14 cellular contexts compared by ENCODE assay signal in genomic region chr15:89500397-89501270, GRCh38. TPM values are rescaled to one million over a fixed set of nuclear protein-coding genes. Genes with fewer than 3 reads are reported as not detected.
DNase-seq lines count a peak whose midpoint lies in the region; ATAC-seq, FAIRE-seq and TF ChIP-seq lines count a peak whose summit lies in the region.
"Had no signal": no experiment of that assay in that cellular context is flagged by ENCODE, and none has a peak within 500 bp of the region (broad histone marks: within the 10 kb centered on the region; RNA-seq: fewer than 3 reads in every experiment).

No MANE protein-coding gene starts in this region.

- no peaks in the 10 kb centered on the region for H3K36me3 ChIP-seq in bronchial epithelial cell (ENCODE audit: control insufficient read depth, insufficient read depth, low read length)
- H3K36me3 ChIP-seq in neural progenitor cell, result no peaks in the 10 kb centered on the region

- no peaks in the 10 kb centered on the region for H3K36me3 Mint-ChIP-seq in neural progenitor cell
- H3K36me3 Mint-ChIP-seq: IgD-negative memory B cell had no signal

- H3K4me3 ChIP-seq in Jurkat, Clone E6-1 (ENCODE audit: low read length), result no peak overlapping the region
- H3K4me3 ChIP-seq in bronchial epithelial cell (ENCODE audit: low read depth, low read length) (no peak overlapping the region), neural progenitor cell (no peak overlapping the region)
- H3K4me3 ChIP-seq: mucosa of descending colon had no signal

- H3K27ac ChIP-seq in neural progenitor cell, result no peak overlapping the region

- no peaks in the 10 kb centered on the region for H3K9me3 Mint-ChIP-seq in neural progenitor cell
- H3K9me3 Mint-ChIP-seq: central memory CD8-positive, alpha-beta T cell; IgD-negative memory B cell; T-helper 1 cell treated with Interleukin-12 subunit alpha and Interleukin-12 subunit beta and Interleukin-4 antibody, amounts not matched to agents 30 μg/mL and 1 μg/mL, for 36 hours had no signal

- no peak overlapping the region for H2AFZ ChIP-seq in neural progenitor cell (replicated peaks)

- H3K27me3 ChIP-seq in bronchial epithelial cell (ENCODE audit: control insufficient read depth, insufficient read depth, low read length) (no peaks in the 10 kb centered on the region), neural progenitor cell (peaks cover 37% of the 10 kb centered on the region)

- ATAC-seq in HG02610 (IDR thresholded peaks at IDR 0.05; ENCODE audit: unreplicated experiment) (no peak), GM18907 (IDR thresholded peaks at IDR 0.05; ENCODE audit: unreplicated experiment) (no peak)
- ATAC-seq: mucosa of descending colon had no signal

- no peak overlapping the region for H3K9ac ChIP-seq in neural progenitor cell

- H3K79me2 ChIP-seq in neural progenitor cell (ENCODE audit: low read depth), result no peaks in the 10 kb centered on the region

- no peaks in the 10 kb centered on the region for H3K9me3 ChIP-seq in neural progenitor cell (ENCODE audit: low read depth)
- H3K9me3 ChIP-seq: mucosa of descending colon had no signal

- peak; percentile 73 for FAIRE-seq in bronchial epithelial cell (lab: Jason Lieb, UNC)

- TF ChIP-seq CTCF in bronchial epithelial cell (IDR thresholded peaks at IDR 0.05; ENCODE audit: insufficient read depth, low read length, severe bottlenecking) (peak; percentile 59), neural progenitor cell (IDR thresholded peaks at IDR 0.05) (peak; percentile 44)

- H3K27ac Mint-ChIP-seq in neural progenitor cell, result no peak overlapping the region
- H3K27ac Mint-ChIP-seq: IgD-negative memory B cell; T-helper 1 cell treated with Interleukin-12 subunit alpha and Interleukin-12 subunit beta and Interleukin-4 antibody, amounts not matched to agents 30 μg/mL and 1 μg/mL, for 36 hours had no signal

- no peak overlapping the region for H3K4me2 ChIP-seq in neural progenitor cell

- H3K4me3 Mint-ChIP-seq in neural progenitor cell, result no peak overlapping the region
- H3K4me3 Mint-ChIP-seq: central memory CD8-positive, alpha-beta T cell; T-helper 1 cell treated with Interleukin-12 subunit alpha and Interleukin-12 subunit beta and Interleukin-4 antibody, amounts not matched to agents 30 μg/mL and 1 μg/mL, for 36 hours had no signal

- H3K27me3 Mint-ChIP-seq in neural progenitor cell (ENCODE audit: insufficient read depth, low read depth), result peaks cover 18% of the 10 kb centered on the region

- peak; percentile 9 for DNase-seq in NCI-H82 (lab: John Stamatoyannopoulos, UW)
- no peak for DNase-seq in NCI-H82 treated with DMSO at 0.1 percent for 48 hours (lab: John Stamatoyannopoulos, UW; ENCODE audit: unreplicated experiment)
- peak; percentile 7 for DNase-seq in Jurkat, Clone E6-1 (ENCODE audit: low read depth, low spot score)
- DNase-seq in bronchial epithelial cell (ENCODE audit: low read depth), result no peak
- DNase-seq in neural progenitor cell (ENCODE audit: low spot score), result no peak
- no peak for DNase-seq in germinal center (ENCODE audit: low spot score)
- DNase-seq: mucosa of descending colon had no signal

- H3K4me1 Mint-ChIP-seq in neural progenitor cell, result peaks cover 3% of the 10 kb centered on the region
- H3K4me1 Mint-ChIP-seq: central memory CD8-positive, alpha-beta T cell had no signal

- H3F3A ChIP-seq in neural progenitor cell (ENCODE audit: low read depth), result no peaks in the 10 kb centered on the region

- no peaks in the 10 kb centered on the region for H3K4me1 ChIP-seq in neural progenitor cell

- no peaks in the 10 kb centered on the region for H4K20me1 ChIP-seq in neural progenitor cell (ENCODE audit: low read depth)

RNA-seq across cellular contexts. Expression of gene RHCG, which starts 4.3 kb away (rescaled TPM):
- polyA plus RNA-seq in Jurkat, Clone E6-1 (2012; ENCODE audit: insufficient read depth, insufficient read length), result not detected
- 247 and 322 TPM in 2 replicates for total RNA-seq in bronchial epithelial cell
- total RNA-seq in neural progenitor cell (ENCODE audit: low replicate concordance), result not detected in 2 replicates
- total RNA-seq: A172, skeletal muscle tissue had no signal
- polyA plus RNA-seq: IgD-negative memory B cell had no signal

Comparison
In these comparisons a context has a peak if more than half of its experiments do, and no peak if none do; other contexts are left out.
1. DNase-seq: peak in NCI-H82 (single experiment) and Jurkat, Clone E6-1 (single experiment); none in NCI-H82 treated with DMSO at 0.1 percent for 48 hours (single experiment), bronchial epithelial cell (single experiment), neural progenitor cell (single experiment) and germinal center (single experiment).
2. RNA of gene RHCG, which starts 4.3 kb away (total RNA-seq): 247 to 322 TPM in bronchial epithelial cell; not detected in neural progenitor cell; every median in the first group is over 100 times any median in the second.